15 cellular contexts compared by ENCODE assay signal in the genomic region with DNA sequence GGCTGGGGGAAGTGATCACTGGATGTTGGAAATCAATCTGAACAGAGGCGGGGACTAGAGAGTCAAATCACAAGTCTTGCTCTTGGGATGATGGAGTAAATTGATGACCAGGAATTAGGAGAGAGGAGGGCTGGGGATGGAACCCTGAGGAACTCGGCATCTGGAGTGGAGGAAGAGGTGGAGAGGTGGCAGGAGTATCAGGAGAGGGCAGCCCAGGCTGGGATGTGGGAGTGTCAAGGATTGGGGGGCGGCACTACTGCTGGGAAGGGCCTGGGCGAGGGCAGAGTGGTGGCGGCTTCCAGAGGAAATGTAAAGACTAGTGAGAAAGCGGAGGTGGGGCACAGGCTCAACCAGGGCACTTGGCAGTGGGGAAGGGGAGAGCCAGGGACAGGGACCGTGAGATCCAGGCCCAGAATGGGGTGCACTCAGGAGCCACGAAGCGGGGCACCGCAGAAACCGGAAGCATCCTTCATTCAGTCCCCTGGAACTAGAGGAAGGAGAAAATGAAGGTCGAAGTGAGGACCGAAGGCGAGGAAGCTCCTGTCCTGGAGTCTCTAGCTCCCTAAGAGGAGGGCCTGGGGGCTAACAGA.
DNase-seq lines count a peak whose midpoint lies in the region; ATAC-seq and TF ChIP-seq lines count a peak whose summit lies in the region.
"Had no signal": no experiment of that assay in that cellular context is flagged by ENCODE, and none has a peak within 500 bp of the region (broad histone marks: within the 10 kb centered on the region; RNA-seq: fewer than 3 reads in every experiment).

No MANE protein-coding gene starts in this region.

- H3K27me3 ChIP-seq in CD4-positive, CD25-positive, alpha-beta regulatory T cell (ENCODE audit: control insufficient read depth, insufficient read depth, low read length) = no peaks in the 10 kb centered on the region
- H3K27me3 ChIP-seq in CD8-positive, alpha-beta T cell (ENCODE audit: insufficient read depth, low read length) = no peaks in the 10 kb centered on the region
- H3K27me3 ChIP-seq: BE2C had no signal

- H3K4me1 Mint-ChIP-seq in CD4-positive, CD25-positive, alpha-beta regulatory T cell = peaks cover 6 to 49% (median 18%) of the 10 kb centered on the region in 4 donors
- H3K4me1 Mint-ChIP-seq in CD8-positive, alpha-beta T cell (ENCODE audit: low read depth) = peaks cover 58% of the 10 kb centered on the region
- peaks cover 55% of the 10 kb centered on the region for H3K4me1 Mint-ChIP-seq in activated naive CD8-positive, alpha-beta T cell (ENCODE audit: low read depth)
- peaks cover 23 to 61% (median 55%) of the 10 kb centered on the region in 4 donors for H3K4me1 Mint-ChIP-seq in naive thymus-derived CD8-positive, alpha-beta T cell

- H3K4me3 ChIP-seq in CD4-positive, CD25-positive, alpha-beta regulatory T cell (ENCODE audit: low read depth, low read length) = no peak overlapping the region
- H3K4me3 ChIP-seq in CD8-positive, alpha-beta T cell (ENCODE audit: low read depth, low read length) = no peak overlapping the region

- peaks cover 18% of the 10 kb centered on the region for H3K36me3 ChIP-seq in CD4-positive, CD25-positive, alpha-beta regulatory T cell (ENCODE audit: control insufficient read depth, insufficient read depth, low read length)
- H3K36me3 ChIP-seq in CD8-positive, alpha-beta T cell (ENCODE audit: insufficient read depth, low read length) = peaks cover 13% of the 10 kb centered on the region

- ATAC-seq in CD4-positive, CD25-positive, alpha-beta regulatory T cell (ENCODE audit: low read depth in 2 of 2) = no peak
- no peak for ATAC-seq in CD8-positive, alpha-beta T cell
- ATAC-seq in naive thymus-derived CD8-positive, alpha-beta T cell = no peak
- ATAC-seq: left ventricle myocardium superior had no signal

- no peak for TF ChIP-seq CTCF in CD8-positive, alpha-beta T cell (IDR thresholded peaks at IDR 0.05)

- no peaks in the 10 kb centered on the region for H3K27me3 Mint-ChIP-seq in CD4-positive, CD25-positive, alpha-beta regulatory T cell
- no peaks in the 10 kb centered on the region for H3K27me3 Mint-ChIP-seq in CD8-positive, alpha-beta T cell (ENCODE audit: low read depth)
- H3K27me3 Mint-ChIP-seq in activated naive CD8-positive, alpha-beta T cell = no peaks in the 10 kb centered on the region
- no peaks in the 10 kb centered on the region for H3K27me3 Mint-ChIP-seq in naive thymus-derived CD8-positive, alpha-beta T cell

- H3K4me3 Mint-ChIP-seq in CD4-positive, CD25-positive, alpha-beta regulatory T cell = no peak overlapping the region
- H3K4me3 Mint-ChIP-seq in CD8-positive, alpha-beta T cell = no peak overlapping the region
- H3K4me3 Mint-ChIP-seq in activated naive CD8-positive, alpha-beta T cell = no peak overlapping the region
- peak overlapping the region in 3 of 10 donors; percentile 24 to 64 (median 45) for H3K4me3 Mint-ChIP-seq in naive thymus-derived CD8-positive, alpha-beta T cell

- no peak overlapping the region for H3K27ac ChIP-seq in CD4-positive, CD25-positive, alpha-beta regulatory T cell (ENCODE audit: insufficient read depth, low read length, poor library complexity, severe bottlenecking)
- no peak overlapping the region for H3K27ac ChIP-seq in CD8-positive, alpha-beta T cell (ENCODE audit: low read depth, low read length)
- H3K27ac ChIP-seq: HL-60 had no signal

- peaks cover 30% of the 10 kb centered on the region for H3K4me1 ChIP-seq in CD4-positive, CD25-positive, alpha-beta regulatory T cell (ENCODE audit: control insufficient read depth, insufficient read depth, low read length, poor library complexity, severe bottlenecking)
- peaks cover 52% of the 10 kb centered on the region for H3K4me1 ChIP-seq in CD8-positive, alpha-beta T cell (ENCODE audit: insufficient read depth, low read length)
- H3K4me1 ChIP-seq: BE2C had no signal

- H3K27ac Mint-ChIP-seq in CD4-positive, CD25-positive, alpha-beta regulatory T cell = peak overlapping the region; percentile 90 to 93 (median 91)
- peak overlapping the region; percentile 98 for H3K27ac Mint-ChIP-seq in CD8-positive, alpha-beta T cell
- H3K27ac Mint-ChIP-seq in activated naive CD8-positive, alpha-beta T cell = peak overlapping the region; percentile 85
- H3K27ac Mint-ChIP-seq in naive thymus-derived CD8-positive, alpha-beta T cell = peak overlapping the region; percentile 90 to 100 (median 98)

- intact Hi-C loops in CD8-positive, alpha-beta T cell (cut with DNase I, micrococcal nuclease) = loop anchor here (5.0 kb wide), 2 partner anchors 119 to 211 kb away; no protein-coding TSS in a partner anchor

- no peak for DNase-seq in CD4-positive, CD25-positive, alpha-beta regulatory T cell
- DNase-seq in CD8-positive, alpha-beta T cell = peak in 3 of 7 experiments; percentile 3 to 40 (median 7)
- peak in 1 of 10 donors; percentile 60 for DNase-seq in naive thymus-derived CD8-positive, alpha-beta T cell
- DNase-seq in NCI-H2196 treated with DMSO at 0.1 percent for 48 hours (lab: John Stamatoyannopoulos, UW; ENCODE audit: unreplicated experiment) = no peak
- DNase-seq in stimulated activated CD4-positive, alpha-beta T cell treated with anti-CD3 and anti-CD28 coated beads, Interleukin-15, amount 100 ng/mL, for 24 hours = no peak
- no peak for DNase-seq in T-helper 9 cell
- DNase-seq: activated CD4-positive, CD25-positive, alpha-beta regulatory T cell treated with anti-CD3 and anti-CD28 coated beads, Interleukin-2, amount 50 U/mL, for 72 hours; BE2C; cortex of kidney; H7; left ventricle myocardium superior; NCI-H2029 treated with DMSO at 0.1 percent for 48 hours; NCI-H510A treated with DMSO at 0.1 percent for 48 hours had no signal

- CTCF ChIA-PET in CD8-positive, alpha-beta T cell (lab: Charles Lee) = interaction anchor here (0.7 to 18.7 kb wide), 31 partner anchors 8 to 222 kb away, joined by 3 to 306 read pairs (median 10); a partner anchor contains a TSS

- POLR2A ChIA-PET in CD8-positive, alpha-beta T cell (lab: Charles Lee) = interaction anchor here (1.0 to 2.2 kb wide), 8 partner anchors 13 to 118 kb away, joined by 3 to 9 read pairs (median 4); no protein-coding TSS in a partner anchor
- POLR2A ChIA-PET in naive thymus-derived CD8-positive, alpha-beta T cell (lab: Charles Lee) = interaction anchor here (0.7 to 8.5 kb wide), 9 partner anchors 10 to 119 kb away, joined by 3 to 138 read pairs (median 4); no protein-coding TSS in a partner anchor

- no peaks in the 10 kb centered on the region for H3K9me3 Mint-ChIP-seq in CD4-positive, CD25-positive, alpha-beta regulatory T cell
- H3K9me3 Mint-ChIP-seq in CD8-positive, alpha-beta T cell = no peaks in the 10 kb centered on the region
- H3K9me3 Mint-ChIP-seq in activated naive CD8-positive, alpha-beta T cell (ENCODE audit: low read depth) = no peaks in the 10 kb centered on the region
- no peaks in the 10 kb centered on the region for H3K9me3 Mint-ChIP-seq in naive thymus-derived CD8-positive, alpha-beta T cell

- H3K9me3 ChIP-seq in CD4-positive, CD25-positive, alpha-beta regulatory T cell (ENCODE audit: control insufficient read depth in 2 of 2, low read length in 2 of 2) = no peaks in the 10 kb centered on the region
- H3K9me3 ChIP-seq in CD8-positive, alpha-beta T cell (ENCODE audit: low read length) = no peaks in the 10 kb centered on the region
- H3K9me3 ChIP-seq: BE2C had no signal

- peaks cover 11% of the 10 kb centered on the region for H3K36me3 Mint-ChIP-seq in CD4-positive, CD25-positive, alpha-beta regulatory T cell
- peaks cover 22% of the 10 kb centered on the region for H3K36me3 Mint-ChIP-seq in CD8-positive, alpha-beta T cell
- H3K36me3 Mint-ChIP-seq in activated naive CD8-positive, alpha-beta T cell = peaks cover 5% of the 10 kb centered on the region
- peaks cover 4 to 13% (median 4%) of the 10 kb centered on the region in 3 donors for H3K36me3 Mint-ChIP-seq in naive thymus-derived CD8-positive, alpha-beta T cell
